Comparison of ENCODE assay signal across 9 cellular contexts in genomic region chr9:21235468-21236359, GRCh38. TPM values are rescaled to one million over a fixed set of nuclear protein-coding genes. Genes with fewer than 3 reads are reported as not detected.
DNase-seq lines count a peak whose midpoint lies in the region; ATAC-seq and TF ChIP-seq lines count a peak whose summit lies in the region.
"Not testable (repeated sequence)": the region's sequence is repeated elsewhere in the genome, so short reads cannot be mapped to it uniquely, and the experiment has no call there.
"Had no signal": no experiment of that assay in that cellular context is flagged by ENCODE, and none has a peak within 500 bp of the region (broad histone marks: within the 10 kb centered on the region; RNA-seq: fewer than 3 reads in every experiment).

No MANE protein-coding gene starts in this region.

- peak; percentile 16 for DNase-seq in GM04504 (ENCODE audit: low read depth)
- peak; percentile 4 for DNase-seq in NCI-H446 treated with DMSO at 0.1 percent for 48 hours (lab: John Stamatoyannopoulos, UW)
- DNase-seq in activated CD4-positive, alpha-beta T cell treated with anti-CD3 and anti-CD28 coated beads for 48 hours: peak; percentile 34
- peak; percentile 59 for DNase-seq in epithelial cell of esophagus (ENCODE audit: low read depth)
- DNase-seq in medulla oblongata (ENCODE audit: extremely low spot score): peak; percentile 83
- DNase-seq in upper lobe of left lung: peak in 1 of 2 donors; percentile 28

- TF ChIP-seq CTCF in epithelial cell of esophagus (IDR thresholded peaks at IDR 0.05; ENCODE audit: insufficient read depth, low read depth, low read length, missing control alignments) (peak; percentile 64), upper lobe of left lung (IDR thresholded peaks at IDR 0.05) (peak in 5 of 6 experiments; percentile 8 to 35 (median 27))

- ATAC-seq in GM21528 (IDR thresholded peaks at IDR 0.05; ENCODE audit: low FRiP score, unreplicated experiment) (peak; percentile 74), HG03432 (IDR thresholded peaks at IDR 0.05; ENCODE audit: unreplicated experiment) (peak; percentile 90), upper lobe of left lung (ENCODE audit: low FRiP score in 2 of 2) (peak in 1 of 2 donors; percentile 85)

- WGBS in upper lobe of left lung, 2 donors: 32 to 35% methylated on average over 7 to 8 of the region's 8 CpGs

- H3K4me3 ChIP-seq in epithelial cell of esophagus (ENCODE audit: low read length); upper lobe of left lung: not testable (repeated sequence)

- TF ChIP-seq EP300 in upper lobe of left lung (IDR thresholded peaks at IDR 0.05): not testable (repeated sequence)

- H3K27ac ChIP-seq in upper lobe of left lung: not testable (repeated sequence)

- H3K9me3 ChIP-seq in upper lobe of left lung: not testable (repeated sequence)

- not testable (repeated sequence) for H3K4me1 ChIP-seq in upper lobe of left lung

- not testable (repeated sequence) for H3K27me3 ChIP-seq in upper lobe of left lung

- H3K36me3 ChIP-seq in upper lobe of left lung: not testable (repeated sequence)

- not testable (repeated sequence) for TF ChIP-seq POLR2A in upper lobe of left lung (IDR thresholded peaks at IDR 0.05)

RNA-seq across cellular contexts. Expression of gene IFNA14, which starts 4.1 kb away (rescaled TPM):
- total RNA-seq in upper lobe of left lung: not detected
- total RNA-seq: mesothelial cell of epicardium had no signal

RNA-seq across cellular contexts. Expression of gene IFNA17, which starts 7.7 kb away (rescaled TPM):
- not detected for total RNA-seq in upper lobe of left lung
- total RNA-seq: mesothelial cell of epicardium had no signal

RNA-seq across cellular contexts. Expression of gene IFNA16, which starts 18.6 kb away (rescaled TPM):
- not detected for total RNA-seq in upper lobe of left lung
- total RNA-seq: mesothelial cell of epicardium had no signal

RNA-seq across cellular contexts. Expression of gene IFNA10, which starts 28.8 kb away (rescaled TPM):
- not detected for total RNA-seq in upper lobe of left lung
- total RNA-seq: mesothelial cell of epicardium had no signal

RNA-seq across cellular contexts. Expression of gene IFNA7, which starts 33.7 kb away (rescaled TPM):
- total RNA-seq in upper lobe of left lung: not detected
- total RNA-seq: mesothelial cell of epicardium had no signal
